Comparison of ENCODE assay signal across 1 cellular context in the genomic region with DNA sequence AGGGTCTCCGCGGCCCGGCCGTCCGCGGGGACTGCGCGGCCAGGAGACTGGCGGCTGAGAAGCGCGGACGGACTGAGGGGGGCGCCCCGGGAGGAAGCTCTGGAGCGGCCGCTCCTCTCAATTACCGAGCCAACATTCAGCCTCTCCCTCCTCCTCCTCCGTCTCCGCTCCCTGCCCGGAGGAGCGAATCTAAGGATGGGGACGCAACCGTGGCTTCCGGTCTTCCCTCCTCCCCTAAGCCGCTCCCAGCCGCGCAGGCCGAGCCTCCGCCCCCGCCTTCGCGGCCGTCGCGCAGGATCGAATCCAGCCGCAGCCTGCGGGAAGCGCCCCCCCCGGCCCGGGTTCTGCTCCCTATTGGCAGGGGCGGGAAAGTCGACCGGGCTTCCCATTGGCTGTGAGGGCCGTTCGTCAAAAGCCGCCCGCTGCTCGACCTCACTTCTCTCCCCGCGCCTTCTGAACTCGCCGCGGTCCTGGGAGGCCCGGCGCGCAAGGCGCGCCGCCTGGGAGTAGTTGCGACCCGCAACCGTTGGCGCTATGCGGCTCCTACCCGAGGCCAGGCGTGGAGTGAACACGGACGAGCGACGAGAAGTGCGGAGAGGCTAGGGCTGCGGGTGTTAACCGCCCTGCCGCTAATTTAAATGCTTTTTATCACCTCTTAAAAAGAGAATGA.
TF ChIP-seq lines count a peak whose summit lies in the region.

A gene (minus strand): TSS at position 197 of the 670 bp plus-strand sequence. CDS start 302 bp downstream, outside the sequence.

TF ChIP-seq in HepG2, 621 proteins besides CTCF, POLR2A, EP300 and RAD21 (continued from another document and continues in another):
- TF ChIP-seq, protein P1, sequence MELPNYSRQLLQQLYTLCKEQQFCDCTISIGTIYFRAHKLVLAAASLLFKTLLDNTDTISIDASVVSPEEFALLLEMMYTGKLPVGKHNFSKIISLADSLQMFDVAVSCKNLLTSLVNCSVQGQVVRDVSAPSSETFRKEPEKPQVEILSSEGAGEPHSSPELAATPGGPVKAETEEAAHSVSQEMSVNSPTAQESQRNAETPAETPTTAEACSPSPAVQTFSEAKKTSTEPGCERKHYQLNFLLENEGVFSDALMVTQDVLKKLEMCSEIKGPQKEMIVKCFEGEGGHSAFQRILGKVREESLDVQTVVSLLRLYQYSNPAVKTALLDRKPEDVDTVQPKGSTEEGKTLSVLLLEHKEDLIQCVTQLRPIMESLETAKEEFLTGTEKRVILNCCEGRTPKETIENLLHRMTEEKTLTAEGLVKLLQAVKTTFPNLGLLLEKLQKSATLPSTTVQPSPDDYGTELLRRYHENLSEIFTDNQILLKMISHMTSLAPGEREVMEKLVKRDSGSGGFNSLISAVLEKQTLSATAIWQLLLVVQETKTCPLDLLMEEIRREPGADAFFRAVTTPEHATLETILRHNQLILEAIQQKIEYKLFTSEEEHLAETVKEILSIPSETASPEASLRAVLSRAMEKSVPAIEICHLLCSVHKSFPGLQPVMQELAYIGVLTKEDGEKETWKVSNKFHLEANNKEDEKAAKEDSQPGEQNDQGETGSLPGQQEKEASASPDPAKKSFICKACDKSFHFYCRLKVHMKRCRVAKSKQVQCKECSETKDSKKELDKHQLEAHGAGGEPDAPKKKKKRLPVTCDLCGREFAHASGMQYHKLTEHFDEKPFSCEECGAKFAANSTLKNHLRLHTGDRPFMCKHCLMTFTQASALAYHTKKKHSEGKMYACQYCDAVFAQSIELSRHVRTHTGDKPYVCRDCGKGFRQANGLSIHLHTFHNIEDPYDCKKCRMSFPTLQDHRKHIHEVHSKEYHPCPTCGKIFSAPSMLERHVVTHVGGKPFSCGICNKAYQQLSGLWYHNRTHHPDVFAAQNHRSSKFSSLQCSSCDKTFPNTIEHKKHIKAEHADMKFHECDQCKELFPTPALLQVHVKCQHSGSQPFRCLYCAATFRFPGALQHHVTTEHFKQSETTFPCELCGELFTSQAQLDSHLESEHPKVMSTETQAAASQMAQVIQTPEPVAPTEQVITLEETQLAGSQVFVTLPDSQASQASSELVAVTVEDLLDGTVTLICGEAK (IDR thresholded peaks at IDR 0.05): no peak
- TF ChIP-seq, protein P1 (CRISPR knock-in tag; IDR thresholded peaks at IDR 0.05): peak; percentile 76; the same call in 1 of the 2 replicates
- TF ChIP-seq U2AF1 (optimal IDR thresholded peaks at IDR 0.05; ENCODE audit: low read depth, low read length): peak; percentile 26
- TF ChIP-seq, protein P2, sequence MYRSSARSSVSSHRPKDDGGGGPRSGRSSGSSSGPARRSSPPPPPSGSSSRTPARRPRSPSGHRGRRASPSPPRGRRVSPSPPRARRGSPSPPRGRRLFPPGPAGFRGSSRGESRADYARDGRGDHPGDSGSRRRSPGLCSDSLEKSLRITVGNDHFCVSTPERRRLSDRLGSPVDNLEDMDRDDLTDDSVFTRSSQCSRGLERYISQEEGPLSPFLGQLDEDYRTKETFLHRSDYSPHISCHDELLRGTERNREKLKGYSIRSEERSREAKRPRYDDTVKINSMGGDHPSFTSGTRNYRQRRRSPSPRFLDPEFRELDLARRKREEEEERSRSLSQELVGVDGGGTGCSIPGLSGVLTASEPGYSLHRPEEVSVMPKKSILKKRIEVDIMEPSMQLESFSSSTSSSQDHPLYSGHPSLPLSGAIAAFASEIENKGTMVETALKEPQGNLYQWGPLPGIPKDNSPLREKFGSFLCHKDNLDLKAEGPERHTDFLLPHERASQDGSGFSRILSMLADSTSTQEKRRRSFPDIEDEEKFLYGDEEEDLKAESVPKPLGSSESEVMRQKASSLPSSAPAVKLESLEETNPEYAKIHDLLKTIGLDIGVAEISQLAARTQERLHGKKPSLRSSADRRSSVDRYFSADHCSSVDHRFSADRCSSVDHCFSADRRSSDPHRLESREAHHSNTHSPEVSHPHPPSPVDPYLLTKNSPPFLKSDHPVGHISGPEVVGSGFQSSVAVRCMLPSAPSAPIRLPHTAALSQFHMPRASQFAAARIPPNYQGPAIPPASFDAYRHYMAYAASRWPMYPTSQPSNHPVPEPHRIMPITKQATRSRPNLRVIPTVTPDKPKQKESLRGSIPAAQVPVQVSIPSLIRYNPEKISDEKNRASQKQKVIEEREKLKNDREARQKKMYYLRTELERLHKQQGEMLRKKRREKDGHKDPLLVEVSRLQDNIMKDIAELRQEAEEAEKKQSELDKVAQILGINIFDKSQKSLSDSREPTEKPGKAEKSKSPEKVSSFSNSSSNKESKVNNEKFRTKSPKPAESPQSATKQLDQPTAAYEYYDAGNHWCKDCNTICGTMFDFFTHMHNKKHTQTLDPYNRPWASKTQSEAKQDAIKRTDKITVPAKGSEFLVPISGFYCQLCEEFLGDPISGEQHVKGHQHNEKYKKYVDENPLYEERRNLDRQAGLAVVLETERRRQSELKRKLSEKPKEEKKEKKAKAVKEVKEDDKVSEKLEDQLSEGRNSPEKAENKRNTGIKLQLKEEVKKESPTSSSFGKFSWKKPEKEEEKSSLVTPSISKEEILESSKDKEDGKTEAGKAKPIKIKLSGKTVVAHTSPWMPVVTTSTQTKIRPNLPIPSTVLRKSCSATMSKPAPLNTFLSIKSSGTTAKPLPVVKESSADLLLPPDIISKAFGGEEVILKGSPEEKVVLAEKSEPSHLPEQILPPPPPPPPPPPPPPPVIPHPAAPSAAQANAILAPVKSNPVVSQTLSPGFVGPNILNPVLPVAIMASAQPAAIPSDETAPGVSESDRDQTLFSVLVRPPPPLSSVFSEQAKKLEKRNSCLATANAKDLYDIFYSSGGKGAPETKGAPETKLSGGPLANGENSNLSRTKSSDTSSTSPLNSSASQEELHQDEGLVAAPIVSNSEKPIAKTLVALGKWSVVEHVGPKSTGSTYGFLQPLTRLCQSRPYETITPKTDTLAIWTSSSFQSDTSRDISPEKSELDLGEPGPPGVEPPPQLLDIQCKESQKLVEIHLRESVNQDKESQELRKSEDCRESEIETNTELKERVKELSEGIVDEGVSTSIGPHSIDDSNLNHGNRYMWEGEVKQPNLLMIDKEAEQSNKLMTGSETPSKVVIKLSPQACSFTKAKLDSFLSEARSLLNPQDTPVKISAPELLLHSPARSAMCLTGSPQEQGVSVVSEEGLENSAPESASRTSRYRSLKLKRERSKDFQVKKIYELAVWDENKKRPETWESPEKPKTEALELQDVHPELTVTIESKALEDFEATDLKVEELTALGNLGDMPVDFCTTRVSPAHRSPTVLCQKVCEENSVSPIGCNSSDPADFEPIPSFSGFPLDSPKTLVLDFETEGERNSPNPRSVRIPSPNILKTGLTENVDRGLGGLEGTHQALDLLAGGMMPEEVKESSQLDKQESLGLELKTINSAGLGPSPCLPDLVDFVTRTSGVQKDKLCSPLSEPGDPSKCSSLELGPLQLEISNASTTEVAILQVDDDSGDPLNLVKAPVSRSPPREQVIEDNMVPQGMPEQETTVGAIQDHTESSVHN (CRISPR knock-in tag; IDR thresholded peaks at IDR 0.05): no peak
- TF ChIP-seq FOXJ3 (CRISPR knock-in tag; IDR thresholded peaks at IDR 0.05; ENCODE audit: borderline replicate concordance): peak; percentile 73; the same call in 1 of the 2 replicates
- TF ChIP-seq WIZ (CRISPR knock-in tag; IDR thresholded peaks at IDR 0.05): no peak
- peak; percentile 20; the same call in 1 of the 2 replicates for TF ChIP-seq ZZZ3 (CRISPR knock-in tag; IDR thresholded peaks at IDR 0.05; ENCODE audit: borderline replicate concordance)
- no peak; the same call in 1 of the 2 replicates for TF ChIP-seq ZNF451 (CRISPR knock-in tag; IDR thresholded peaks at IDR 0.05)
- TF ChIP-seq NR1H2 (CRISPR knock-in tag; IDR thresholded peaks at IDR 0.05; ENCODE audit: borderline replicate concordance, low read depth): no peak
- TF ChIP-seq, protein P3, sequence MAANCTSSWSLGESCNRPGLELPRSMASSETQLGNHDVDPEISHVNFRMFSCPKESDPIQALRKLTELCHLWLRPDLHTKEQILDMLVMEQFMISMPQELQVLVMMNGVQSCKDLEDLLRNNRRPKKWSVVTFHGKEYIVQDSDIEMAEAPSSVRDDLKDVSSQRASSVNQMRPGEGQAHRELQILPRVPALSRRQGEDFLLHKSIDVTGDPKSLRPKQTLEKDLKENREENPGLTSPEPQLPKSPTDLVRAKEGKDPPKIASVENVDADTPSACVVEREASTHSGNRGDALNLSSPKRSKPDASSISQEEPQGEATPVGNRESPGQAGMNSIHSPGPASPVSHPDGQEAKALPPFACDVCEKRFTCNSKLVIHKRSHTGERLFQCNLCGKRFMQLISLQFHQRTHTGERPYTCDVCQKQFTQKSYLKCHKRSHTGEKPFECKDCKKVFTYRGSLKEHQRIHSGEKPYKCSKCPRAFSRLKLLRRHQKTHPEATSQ (CRISPR knock-in tag; IDR thresholded peaks at IDR 0.05; ENCODE audit: borderline replicate concordance): no peak; the same call in 1 of the 2 replicates
- TF ChIP-seq ZNF776 (CRISPR knock-in tag; IDR thresholded peaks at IDR 0.05): peak; percentile 58
- TF ChIP-seq ERF (CRISPR knock-in tag; IDR thresholded peaks at IDR 0.05): peak; percentile 97
- no peak for TF ChIP-seq ZNF496 (CRISPR knock-in tag; IDR thresholded peaks at IDR 0.05; ENCODE audit: insufficient replicate concordance)
- TF ChIP-seq FOXK1 (CRISPR knock-in tag; IDR thresholded peaks at IDR 0.05; ENCODE audit: borderline replicate concordance, low read depth): peak; percentile 72
- TF ChIP-seq, protein P4, sequence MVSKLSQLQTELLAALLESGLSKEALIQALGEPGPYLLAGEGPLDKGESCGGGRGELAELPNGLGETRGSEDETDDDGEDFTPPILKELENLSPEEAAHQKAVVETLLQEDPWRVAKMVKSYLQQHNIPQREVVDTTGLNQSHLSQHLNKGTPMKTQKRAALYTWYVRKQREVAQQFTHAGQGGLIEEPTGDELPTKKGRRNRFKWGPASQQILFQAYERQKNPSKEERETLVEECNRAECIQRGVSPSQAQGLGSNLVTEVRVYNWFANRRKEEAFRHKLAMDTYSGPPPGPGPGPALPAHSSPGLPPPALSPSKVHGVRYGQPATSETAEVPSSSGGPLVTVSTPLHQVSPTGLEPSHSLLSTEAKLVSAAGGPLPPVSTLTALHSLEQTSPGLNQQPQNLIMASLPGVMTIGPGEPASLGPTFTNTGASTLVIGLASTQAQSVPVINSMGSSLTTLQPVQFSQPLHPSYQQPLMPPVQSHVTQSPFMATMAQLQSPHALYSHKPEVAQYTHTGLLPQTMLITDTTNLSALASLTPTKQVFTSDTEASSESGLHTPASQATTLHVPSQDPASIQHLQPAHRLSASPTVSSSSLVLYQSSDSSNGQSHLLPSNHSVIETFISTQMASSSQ (IDR thresholded peaks at IDR 0.05; ENCODE audit: low read depth): no peak
- TF ChIP-seq, protein P4 (CRISPR knock-in tag; IDR thresholded peaks at IDR 0.05; ENCODE audit: borderline replicate concordance): peak; percentile 75; the same call in 1 of the 2 replicates
- TF ChIP-seq, protein P5, sequence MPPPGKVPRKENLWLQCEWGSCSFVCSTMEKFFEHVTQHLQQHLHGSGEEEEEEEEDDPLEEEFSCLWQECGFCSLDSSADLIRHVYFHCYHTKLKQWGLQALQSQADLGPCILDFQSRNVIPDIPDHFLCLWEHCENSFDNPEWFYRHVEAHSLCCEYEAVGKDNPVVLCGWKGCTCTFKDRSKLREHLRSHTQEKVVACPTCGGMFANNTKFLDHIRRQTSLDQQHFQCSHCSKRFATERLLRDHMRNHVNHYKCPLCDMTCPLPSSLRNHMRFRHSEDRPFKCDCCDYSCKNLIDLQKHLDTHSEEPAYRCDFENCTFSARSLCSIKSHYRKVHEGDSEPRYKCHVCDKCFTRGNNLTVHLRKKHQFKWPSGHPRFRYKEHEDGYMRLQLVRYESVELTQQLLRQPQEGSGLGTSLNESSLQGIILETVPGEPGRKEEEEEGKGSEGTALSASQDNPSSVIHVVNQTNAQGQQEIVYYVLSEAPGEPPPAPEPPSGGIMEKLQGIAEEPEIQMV (CRISPR knock-in tag; IDR thresholded peaks at IDR 0.05; ENCODE audit: low read depth): peak; percentile 77
- peak; percentile 76 for TF ChIP-seq RCOR2 (CRISPR knock-in tag; IDR thresholded peaks at IDR 0.05)
- TF ChIP-seq, protein P6, sequence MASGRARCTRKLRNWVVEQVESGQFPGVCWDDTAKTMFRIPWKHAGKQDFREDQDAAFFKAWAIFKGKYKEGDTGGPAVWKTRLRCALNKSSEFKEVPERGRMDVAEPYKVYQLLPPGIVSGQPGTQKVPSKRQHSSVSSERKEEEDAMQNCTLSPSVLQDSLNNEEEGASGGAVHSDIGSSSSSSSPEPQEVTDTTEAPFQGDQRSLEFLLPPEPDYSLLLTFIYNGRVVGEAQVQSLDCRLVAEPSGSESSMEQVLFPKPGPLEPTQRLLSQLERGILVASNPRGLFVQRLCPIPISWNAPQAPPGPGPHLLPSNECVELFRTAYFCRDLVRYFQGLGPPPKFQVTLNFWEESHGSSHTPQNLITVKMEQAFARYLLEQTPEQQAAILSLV (CRISPR knock-in tag; IDR thresholded peaks at IDR 0.05; ENCODE audit: borderline replicate concordance): peak; percentile 64
- TF ChIP-seq HIVEP1 (CRISPR knock-in tag; IDR thresholded peaks at IDR 0.05): peak; percentile 89
- peak; percentile 86 for TF ChIP-seq GATA4 (IDR thresholded peaks at IDR 0.05; ENCODE audit: borderline replicate concordance, low read depth)
- TF ChIP-seq ZNF30 (CRISPR knock-in tag; IDR thresholded peaks at IDR 0.05): no peak; the same call in 1 of the 2 replicates
